18 cellular contexts compared by ENCODE assay signal in the genomic region with DNA sequence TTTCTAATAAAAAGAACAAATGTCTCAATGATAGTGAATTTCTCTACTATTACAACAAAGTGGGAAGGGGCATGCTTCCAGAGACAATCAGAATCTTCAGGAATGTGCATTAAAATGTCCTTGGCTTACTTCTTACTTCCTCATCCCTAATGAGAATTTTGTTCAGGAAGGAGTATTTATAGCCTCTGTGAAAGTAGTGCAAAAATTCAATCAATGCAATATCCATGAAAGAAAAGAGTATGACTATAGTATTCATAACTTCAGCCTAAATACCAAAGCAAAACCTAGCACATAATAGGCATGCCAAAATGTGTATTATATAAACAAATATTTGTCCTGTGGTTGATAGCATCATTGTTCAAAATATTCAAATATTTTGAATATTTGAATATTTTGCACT.
A peak's percentile ranks its signal among the peaks of the same experiment; 100 is the strongest.
DNase-seq lines count a peak whose midpoint lies in the region; ATAC-seq and TF ChIP-seq lines count a peak whose summit lies in the region.
"Had no signal": no experiment of that assay in that cellular context is flagged by ENCODE, and none has a peak within 500 bp of the region (broad histone marks: within the 10 kb centered on the region; RNA-seq: fewer than 3 reads in every experiment).

No MANE protein-coding gene starts in this region.

- H2AFZ ChIP-seq in OCI-LY7 (ENCODE audit: low read length) = no peak overlapping the region

- H3K79me2 ChIP-seq in OCI-LY7 (ENCODE audit: insufficient read depth, low read depth, low read length) = no peaks in the 10 kb centered on the region

- no peaks in the 10 kb centered on the region for H3K36me3 ChIP-seq in prostate gland
- H3K36me3 ChIP-seq in OCI-LY7 (ENCODE audit: insufficient read depth, low read length) = no peaks in the 10 kb centered on the region
- H3K36me3 ChIP-seq: MG63 had no signal

- peak; percentile 93 for DNase-seq in AG10803 (ENCODE audit: low read depth)
- peak; percentile 7 for DNase-seq in HCEC 1CT
- DNase-seq in astrocyte of the cerebellum (ENCODE audit: low read depth) = peak; percentile 34
- DNase-seq in fibroblast of pulmonary artery (ENCODE audit: low read depth) = peak; percentile 14
- DNase-seq in NCI-H2029 treated with DMSO at 0.1 percent for 48 hours (lab: John Stamatoyannopoulos, UW) = no peak
- DNase-seq in left colon = no peak
- DNase-seq in prostate gland (ENCODE audit: low spot score) = no peak
- no peak for DNase-seq in OCI-LY7 (ENCODE audit: low spot score)
- DNase-seq: AML-193, Caco-2, DMS153, GOT3, Karpas-422, MG63, NCI-H1092 treated with DMSO at 0.1 percent for 48 hours, NCI-H2107, RPMI8226, SIG-M5 had no signal

- TF ChIP-seq POLR2A in prostate gland (IDR thresholded peaks at IDR 0.05) = no peak

- no peak for TF ChIP-seq CTCF in AG10803 (conservative IDR thresholded peaks at IDR 0.05; ENCODE audit: low read length)
- no peak for TF ChIP-seq CTCF in astrocyte of the cerebellum (IDR thresholded peaks at IDR 0.05; ENCODE audit: low read depth, low read length, missing control alignments)
- TF ChIP-seq CTCF in fibroblast of pulmonary artery (IDR thresholded peaks at IDR 0.05; ENCODE audit: low read length, missing control alignments) = no peak
- TF ChIP-seq CTCF in prostate gland (IDR thresholded peaks at IDR 0.05) = no peak
- no peak for TF ChIP-seq CTCF in OCI-LY7 (conservative IDR thresholded peaks at IDR 0.05; ENCODE audit: low read length)

- in situ Hi-C loops in astrocyte of the cerebellum (cut with HindIII; ENCODE audit: low sequenced_read_pairs) = no loop called here

- no peaks in the 10 kb centered on the region for H3K27me3 ChIP-seq in prostate gland (replicated peaks; ENCODE audit: insufficient read depth)
- H3K27me3 ChIP-seq: MG63 had no signal

- no peak overlapping the region for H3K4me3 ChIP-seq in AG10803 (ENCODE audit: low read length)
- H3K4me3 ChIP-seq in astrocyte of the cerebellum (ENCODE audit: low read depth, low read length) = no peak overlapping the region
- no peak overlapping the region for H3K4me3 ChIP-seq in fibroblast of pulmonary artery (replicated peaks; ENCODE audit: low read depth, low read length)
- H3K4me3 ChIP-seq in prostate gland = no peak overlapping the region
- no peak overlapping the region for H3K4me3 ChIP-seq in OCI-LY7 (ENCODE audit: low read depth, low read length, poor library complexity, severe bottlenecking)
- H3K4me3 ChIP-seq: MG63 had no signal

- no peaks in the 10 kb centered on the region for H3K9me2 ChIP-seq in OCI-LY7 (ENCODE audit: insufficient read depth, low read length)

- H3K27ac ChIP-seq in prostate gland = no peak overlapping the region
- H3K27ac ChIP-seq in OCI-LY7 (ENCODE audit: low read depth, low read length, poor library complexity, severe bottlenecking) = no peak overlapping the region

- H3K4me1 ChIP-seq in prostate gland (replicated peaks) (no peaks in the 10 kb centered on the region), OCI-LY7 (ENCODE audit: insufficient read depth, low read length, poor library complexity, severe bottlenecking) (no peaks in the 10 kb centered on the region)
- H3K4me1 ChIP-seq: Caco-2 had no signal

- ATAC-seq in left colon = no peak

- BruUV-seq in OCI-LY7 (replicated peaks; lab: Mats Ljungman, UMichigan) = no TSS peak

- CTCF ChIA-PET in OCI-LY7 (lab: Charles Lee; ENCODE audit: unreplicated experiment) = interaction anchor here (0.5 kb wide), 1 partner anchor 493 kb away, joined by 3 read pairs; no protein-coding TSS in a partner anchor

- no peaks in the 10 kb centered on the region for H4K20me1 ChIP-seq in OCI-LY7 (ENCODE audit: insufficient read depth, low read length)

- POLR2A ChIA-PET in OCI-LY7 (lab: Charles Lee) = no interaction called here

- H3K9me3 ChIP-seq in prostate gland (no peaks in the 10 kb centered on the region), OCI-LY7 (ENCODE audit: low read length) (no peaks in the 10 kb centered on the region)
- H3K9me3 ChIP-seq: Caco-2, MG63 had no signal

- H3K4me2 ChIP-seq in OCI-LY7 (ENCODE audit: low read length) = no peak overlapping the region

- intact Hi-C loops in left colon (cut with DNase I, micrococcal nuclease) (no loop called here), prostate gland (cut with DNase I) (no loop called here), OCI-LY7 (cut with micrococcal nuclease; ENCODE audit: unreplicated experiment) (no loop called here)

Comparison
In these comparisons a context has a peak if more than half of its experiments do, and no peak if none do; other contexts are left out.
1. DNase-seq: peak in AG10803 (single experiment), HCEC 1CT (single experiment), astrocyte of the cerebellum (single experiment) and fibroblast of pulmonary artery (single experiment); none in NCI-H2029 treated with DMSO at 0.1 percent for 48 hours (single experiment), left colon (0 of 2), prostate gland (single experiment) and OCI-LY7 (single experiment).